In the genomic region with DNA sequence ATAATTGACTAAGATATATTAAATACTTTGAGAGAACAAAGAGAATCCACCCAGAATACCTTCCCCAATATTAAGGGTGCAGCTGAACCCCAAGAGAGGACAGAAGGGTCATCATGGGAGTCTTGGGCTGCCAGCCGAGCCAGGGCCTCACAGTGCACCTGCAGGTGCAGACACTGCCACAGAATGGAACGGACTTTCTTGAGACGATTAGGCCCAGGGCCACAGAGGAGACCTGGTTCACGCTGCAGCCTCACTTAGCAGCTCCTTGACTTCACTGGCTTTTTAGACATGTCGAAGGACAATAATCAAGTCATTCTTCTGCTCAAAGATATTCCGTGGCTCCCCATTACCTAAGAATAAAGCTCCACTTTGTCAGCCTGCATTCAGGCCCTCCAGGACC, we compare ENCODE assay signal across 22 cellular contexts.
A peak's percentile ranks its signal among the peaks of the same experiment; 100 is the strongest.
DNase-seq lines count a peak whose midpoint lies in the region; TF ChIP-seq lines count a peak whose summit lies in the region.
"Had no signal": no experiment of that assay in that cellular context is flagged by ENCODE, and none has a peak within 500 bp of the region (broad histone marks: within the 10 kb centered on the region; RNA-seq: fewer than 3 reads in every experiment).

No MANE protein-coding gene starts in this region.

- H3K9me3 ChIP-seq in endodermal cell (ENCODE audit: control insufficient read depth, low read length) (peaks cover 35% of the 10 kb centered on the region), spleen (peaks cover 0 to 22% (median 14%) of the 10 kb centered on the region in 8 donors)
- H3K9me3 ChIP-seq: A549, BE2C had no signal

- H3K4me1 Mint-ChIP-seq in endodermal cell (no peaks in the 10 kb centered on the region), HFFc6 (ENCODE audit: low read depth) (no peaks in the 10 kb centered on the region)
- H3K4me1 Mint-ChIP-seq: CD14-positive monocyte; CD8-positive, alpha-beta memory T cell had no signal

- peak; percentile 23 for DNase-seq in NCI-H1105 (lab: John Stamatoyannopoulos, UW)
- peak; percentile 44 for DNase-seq in NCI-H69 (lab: John Stamatoyannopoulos, UW)
- DNase-seq in endodermal cell = peak; percentile 6
- peak; percentile 18 for DNase-seq in spleen
- DNase-seq in NCI-H526 treated with DMSO at 0.1 percent for 48 hours (lab: John Stamatoyannopoulos, UW) = no peak
- DNase-seq in effector CD4-positive, alpha-beta T cell = no peak
- no peak for DNase-seq in HFFc6
- DNase-seq: 8988T; ACHN; AML-193; BE2C; Calu3; CD4-positive, alpha-beta T cell; CD8-positive, alpha-beta memory T cell; DMS53; DMS79 treated with DMSO at 0.1 percent for 48 hours; GF-D8; GOT3 had no signal

- H3K4me3 Mint-ChIP-seq in endodermal cell (no peak overlapping the region), HFFc6 (no peak overlapping the region)
- H3K4me3 Mint-ChIP-seq: CD14-positive monocyte; CD4-positive, alpha-beta T cell; CD8-positive, alpha-beta memory T cell had no signal

- intact Hi-C loops in spleen (cut with DNase I; ENCODE audit: low total_unique reads) = no loop called here

- H3K9ac ChIP-seq in endodermal cell (ENCODE audit: extremely low read depth, low read length, poor library complexity, severe bottlenecking) = no peak overlapping the region
- H3K9ac ChIP-seq: BLaER1 treated with 17β-estradiol and CSF1 and Interleukin-3, amounts not matched to agents 10 nM and 100 nM had no signal

- no peak for TF ChIP-seq CTCF in endodermal cell (conservative IDR thresholded peaks at IDR 0.05)
- TF ChIP-seq CTCF in spleen (IDR thresholded peaks at IDR 0.05 in 8 of 11, conservative IDR thresholded peaks at IDR 0.05 in 3 of 11) = no peak
- no peak for TF ChIP-seq CTCF in HFFc6 (IDR thresholded peaks at IDR 0.05)

- peaks cover 35% of the 10 kb centered on the region for H3K9me3 Mint-ChIP-seq in endodermal cell
- peaks cover 51% of the 10 kb centered on the region for H3K9me3 Mint-ChIP-seq in HFFc6

- H3K36me3 ChIP-seq in endodermal cell (ENCODE audit: control insufficient read depth, insufficient read depth, low read length) (peaks cover 79% of the 10 kb centered on the region), spleen (no peaks in the 10 kb centered on the region)

- peaks cover 80% of the 10 kb centered on the region for H3K36me3 Mint-ChIP-seq in endodermal cell (ENCODE audit: low read depth)
- H3K36me3 Mint-ChIP-seq in HFFc6 (ENCODE audit: low read depth) = peaks cover 18% of the 10 kb centered on the region
- H3K36me3 Mint-ChIP-seq: CD14-positive monocyte had no signal

- H3K27ac Mint-ChIP-seq in endodermal cell (no peak overlapping the region), HFFc6 (no peak overlapping the region)
- H3K27ac Mint-ChIP-seq: CD14-positive monocyte; CD4-positive, alpha-beta T cell; CD8-positive, alpha-beta memory T cell had no signal

- H3K27ac ChIP-seq in endodermal cell (ENCODE audit: low read depth, low read length) (no peak overlapping the region), spleen (no peak overlapping the region)
- H3K27ac ChIP-seq: A549; BLaER1 treated with 17β-estradiol and CSF1 and Interleukin-3, amounts not matched to agents 10 nM and 100 nM had no signal

- H3K27me3 Mint-ChIP-seq in endodermal cell (ENCODE audit: insufficient read depth) (no peaks in the 10 kb centered on the region), HFFc6 (ENCODE audit: insufficient read depth) (peaks cover 8% of the 10 kb centered on the region)

- H3K27me3 ChIP-seq in endodermal cell (ENCODE audit: control insufficient read depth, insufficient read depth, low read length, poor library complexity, severe bottlenecking) (no peaks in the 10 kb centered on the region), spleen (replicated peaks in 1 of 7) (peaks cover 0 to 36% (median 0%) of the 10 kb centered on the region in 7 donors)
- H3K27me3 ChIP-seq: BE2C; BLaER1 treated with 17β-estradiol and CSF1 and Interleukin-3, amounts not matched to agents 10 nM and 100 nM had no signal

- H3K4me1 ChIP-seq in endodermal cell (ENCODE audit: control insufficient read depth, insufficient read depth, low read length) (no peaks in the 10 kb centered on the region), spleen (no peaks in the 10 kb centered on the region)
- H3K4me1 ChIP-seq: A549, BE2C, HAP-1 had no signal

- no peak overlapping the region for H3K4me3 ChIP-seq in endodermal cell (ENCODE audit: low read length)
- no peak overlapping the region for H3K4me3 ChIP-seq in spleen
- H3K4me3 ChIP-seq: A549; BLaER1 treated with 17β-estradiol and CSF1 and Interleukin-3, amounts not matched to agents 10 nM and 100 nM; HAP-1 had no signal

- TF ChIP-seq POLR2A in spleen (IDR thresholded peaks at IDR 0.05) = no peak

- 95% methylated on average over 6 of the region's 6 CpGs for WGBS in endodermal cell (ENCODE audit: insufficient coverage in 1 of 2, insufficient read length in 1 of 2), 2 experiments
- 74 to 93% (median 87%) methylated on average over 6 of the region's 6 CpGs for WGBS in spleen, 5 donors

Comparison
In these comparisons a context has a peak if more than half of its experiments do, and no peak if none do; other contexts are left out.
1. DNase-seq: peak in NCI-H1105 (single experiment), NCI-H69 (single experiment), endodermal cell (single experiment) and spleen (single experiment); none in NCI-H526 treated with DMSO at 0.1 percent for 48 hours (single experiment), effector CD4-positive, alpha-beta T cell (single experiment) and HFFc6 (single experiment).